ENCODE assay signal across 20 cellular contexts in genomic region chr2:65678779-65679394, GRCh38.
DNase-seq lines count a peak whose midpoint lies in the region; ATAC-seq and TF ChIP-seq lines count a peak whose summit lies in the region.
"Had no signal": no experiment of that assay in that cellular context is flagged by ENCODE, and none has a peak within 500 bp of the region (broad histone marks: within the 10 kb centered on the region; RNA-seq: fewer than 3 reads in every experiment).

No MANE protein-coding gene starts in this region.

- H3K9ac ChIP-seq in IMR-90 (ENCODE audit: low read depth, low read length) (no peak overlapping the region), adipocyte (ENCODE audit: low read length) (no peak overlapping the region)

- no peak for TF ChIP-seq POLR2A in IMR-90 (IDR thresholded peaks at IDR 0.05; ENCODE audit: low read depth, low read length)

- H3K9me3 Mint-ChIP-seq in glutamatergic neuron (ENCODE audit: unreplicated experiment) = no peaks in the 10 kb centered on the region

- no peak overlapping the region for H2AFZ ChIP-seq in IMR-90 (replicated peaks; ENCODE audit: low read length, poor library complexity)

- no peaks in the 10 kb centered on the region for H3K9me1 ChIP-seq in IMR-90 (ENCODE audit: insufficient read depth, low read length)

- H3K36me3 Mint-ChIP-seq in glutamatergic neuron (ENCODE audit: unreplicated experiment) = no peaks in the 10 kb centered on the region
- H3K36me3 Mint-ChIP-seq: CD14-positive monocyte had no signal

- no peak overlapping the region for H2BK5ac ChIP-seq in IMR-90 (ENCODE audit: low read depth, low read length, poor library complexity, severe bottlenecking)

- H3K4me3 ChIP-seq in A673 (ENCODE audit: low read depth, low read length, poor library complexity, severe bottlenecking) (no peak overlapping the region), IMR-90 (ENCODE audit: insufficient read depth, low read depth, low read length) (no peak overlapping the region), adipocyte (ENCODE audit: low read length) (no peak overlapping the region)

- intact Hi-C loops in A673 (cut with micrococcal nuclease; ENCODE audit: unreplicated experiment) (no loop called here), IMR-90 (cut with micrococcal nuclease) (no loop called here)

- no peak overlapping the region for H2AK9ac ChIP-seq in IMR-90 (replicated peaks; ENCODE audit: low read depth, low read length, poor library complexity)

- no peaks in the 10 kb centered on the region for H3K9me3 ChIP-seq in A673 (ENCODE audit: low read depth, low read length, poor library complexity, severe bottlenecking)
- peaks cover 10% of the 10 kb centered on the region for H3K9me3 ChIP-seq in IMR-90 (ENCODE audit: control insufficient read depth, insufficient read depth, low read length)
- H3K9me3 ChIP-seq in adipocyte (ENCODE audit: control insufficient read depth, low read length) = peaks cover 23% of the 10 kb centered on the region

- no peak overlapping the region for H4K5ac ChIP-seq in IMR-90 (ENCODE audit: low read depth, low read length)

- peaks cover 2% of the 10 kb centered on the region for H3K27me3 Mint-ChIP-seq in glutamatergic neuron (ENCODE audit: unreplicated experiment)

- WGBS in IMR-90 (ENCODE audit: extremely low coverage in 2 of 2, insufficient read length in 1 of 2), 2 experiments = no CpG with 5 or more reads among the region's 5 CpGs

- H3K4me3 Mint-ChIP-seq in glutamatergic neuron (ENCODE audit: unreplicated experiment) = no peak overlapping the region
- H3K4me3 Mint-ChIP-seq: B cell, CD14-positive monocyte had no signal

- peaks cover 14% of the 10 kb centered on the region for H3K4me1 ChIP-seq in A673 (ENCODE audit: insufficient read depth, low read length, poor library complexity, severe bottlenecking)
- H3K4me1 ChIP-seq in IMR-90 (ENCODE audit: control insufficient read depth, insufficient read depth, low read length) = no peaks in the 10 kb centered on the region
- H3K4me1 ChIP-seq in adipocyte (ENCODE audit: control insufficient read depth, insufficient read depth, low read length) = no peaks in the 10 kb centered on the region

- H3K23ac ChIP-seq in IMR-90 (ENCODE audit: low read depth, low read length) = no peak overlapping the region

- no peak overlapping the region for H3K18ac ChIP-seq in IMR-90 (ENCODE audit: low read depth, low read length)

- H4K8ac ChIP-seq in IMR-90 (ENCODE audit: low read depth in 2 of 2, low read length in 2 of 2) = no peak overlapping the region

- H3K4ac ChIP-seq in IMR-90 (ENCODE audit: low read depth, low read length) = no peak overlapping the region

- no peak overlapping the region for H2BK20ac ChIP-seq in IMR-90 (ENCODE audit: low read depth, low read length)

- no peaks in the 10 kb centered on the region for H3K4me1 Mint-ChIP-seq in glutamatergic neuron (ENCODE audit: low read depth, unreplicated experiment)
- H3K4me1 Mint-ChIP-seq: B cell, CD14-positive monocyte had no signal

- H3K56ac ChIP-seq in IMR-90 (ENCODE audit: extremely low read depth, insufficient read depth, low read length) = no peak overlapping the region

- H3K27ac ChIP-seq in A673 (ENCODE audit: low read depth, low read length, poor library complexity, severe bottlenecking) = peak overlapping the region; percentile 38
- no peak overlapping the region for H3K27ac ChIP-seq in IMR-90 (ENCODE audit: insufficient read depth, low read length)
- peak overlapping the region; percentile 43 for H3K27ac ChIP-seq in epithelial cell of prostate

- CTCF ChIA-PET in A673 (lab: Charles Lee) = no interaction called here
- CTCF ChIA-PET in IMR-90 (lab: Yijun Ruan, JAX) = interaction anchor here (1.2 kb wide), 1 partner anchor 11 kb away, joined by 3 read pairs; no protein-coding TSS in a partner anchor

- no peak overlapping the region for H2BK15ac ChIP-seq in IMR-90 (ENCODE audit: low read depth, low read length)

- no peaks in the 10 kb centered on the region for H4K20me1 ChIP-seq in IMR-90 (ENCODE audit: insufficient read depth, low read length)

- H3K27ac Mint-ChIP-seq in glutamatergic neuron (ENCODE audit: unreplicated experiment) = no peak overlapping the region
- H3K27ac Mint-ChIP-seq: B cell, CD14-positive monocyte had no signal

- H2BK120ac ChIP-seq in IMR-90 (ENCODE audit: low read depth, low read length) = no peak overlapping the region

- no peak for TF ChIP-seq RAD21 in IMR-90 (IDR thresholded peaks at IDR 0.05; ENCODE audit: low read length)

- BruUV-seq in A673 (replicated peaks; lab: Mats Ljungman, UMichigan) (no TSS peak), IMR-90 (replicated peaks; lab: Mats Ljungman, UMichigan) (no TSS peak)

- ATAC-seq in IMR-90 (ENCODE audit: low read depth) (no peak), GM21390 (IDR thresholded peaks at IDR 0.05; ENCODE audit: unreplicated experiment) (no peak)
- ATAC-seq: Right ventricle myocardium inferior had no signal

- H2AK5ac ChIP-seq in IMR-90 (ENCODE audit: low read depth, low read length) = no peak overlapping the region

- POLR2A ChIA-PET in A673 (lab: Charles Lee; ENCODE audit: low non-redundant PET) = no interaction called here
- POLR2A ChIA-PET in IMR-90 (lab: Charles Lee; ENCODE audit: unreplicated experiment) = no interaction called here

- no peak overlapping the region for H3K4me2 ChIP-seq in IMR-90 (ENCODE audit: low read depth, low read length)

- in situ Hi-C loops in IMR-90 (cut with MboI; ENCODE audit: low sequenced_read_pairs) = no loop called here

- TF ChIP-seq CTCF in A673 (conservative IDR thresholded peaks at IDR 0.05; ENCODE audit: low read depth, low read length) (no peak), IMR-90 (conservative IDR thresholded peaks at IDR 0.05; ENCODE audit: low read depth, low read length) (no peak), glutamatergic neuron (IDR thresholded peaks at IDR 0.05; ENCODE audit: partially characterized antibody, unreplicated experiment) (no peak)

- H3K27me3 ChIP-seq in A673 (replicated peaks; ENCODE audit: insufficient read depth, low read depth, low read length, poor library complexity) (no peaks in the 10 kb centered on the region), IMR-90 (ENCODE audit: control insufficient read depth, insufficient read depth, low read length) (peaks cover 27% of the 10 kb centered on the region), adipocyte (replicated peaks; ENCODE audit: control insufficient read depth, insufficient read depth, low read length) (no peaks in the 10 kb centered on the region)

- H3K36me3 ChIP-seq in A673 (ENCODE audit: insufficient read depth, low read length, poor library complexity, severe bottlenecking) = no peaks in the 10 kb centered on the region
- H3K36me3 ChIP-seq in IMR-90 (ENCODE audit: control insufficient read depth, insufficient read depth, low read length) = no peaks in the 10 kb centered on the region
- H3K36me3 ChIP-seq in adipocyte (ENCODE audit: control insufficient read depth, insufficient read depth, low read length, severe bottlenecking) = no peaks in the 10 kb centered on the region

- DNase-seq in A673 (ENCODE audit: low spot score) (no peak), IMR-90 (no peak), adipocyte (ENCODE audit: low read depth) (peak; percentile 28), epithelial cell of prostate (ENCODE audit: low read depth, low spot score) (no peak), glutamatergic neuron (no peak), GM19240 (ENCODE audit: insufficient read length, low spot score) (no peak), NCI-H2196 (lab: John Stamatoyannopoulos, UW; ENCODE audit: unreplicated experiment) (no peak)
- DNase-seq: 8988T, NCI-H1092, NCI-H1436, NCI-H187 treated with DMSO at 0.1 percent for 48 hours, NCI-H2107, NCI-H2227 treated with DMSO at 0.1 percent for 48 hours, NCI-H510A treated with DMSO at 0.1 percent for 48 hours, NCI-H748 treated with DMSO at 0.1 percent for 48 hours, SW 1271 had no signal

- no peak overlapping the region for H4K91ac ChIP-seq in IMR-90 (ENCODE audit: insufficient read depth, low read depth, low read length)

- no peak overlapping the region for H3K14ac ChIP-seq in IMR-90 (replicated peaks; ENCODE audit: low read depth, low read length)

- H3K79me1 ChIP-seq in IMR-90 (ENCODE audit: low read depth in 1 of 2, low read length in 2 of 2) = no peaks in the 10 kb centered on the region

- dilution Hi-C loops in IMR-90 (cut with HindIII; ENCODE audit: low sequenced_read_pairs, unreplicated experiment) = no loop called here

TF ChIP-seq in IMR-90, 13 proteins besides CTCF, POLR2A, EP300 and RAD21:
- 0 out of 2 replicates have a peak, but pooled peaks have one; percentile 11 for TF ChIP-seq CEBPB (IDR thresholded peaks at IDR 0.05; ENCODE audit: low read depth, low read length)
- TF ChIP-seq, protein P1, sequence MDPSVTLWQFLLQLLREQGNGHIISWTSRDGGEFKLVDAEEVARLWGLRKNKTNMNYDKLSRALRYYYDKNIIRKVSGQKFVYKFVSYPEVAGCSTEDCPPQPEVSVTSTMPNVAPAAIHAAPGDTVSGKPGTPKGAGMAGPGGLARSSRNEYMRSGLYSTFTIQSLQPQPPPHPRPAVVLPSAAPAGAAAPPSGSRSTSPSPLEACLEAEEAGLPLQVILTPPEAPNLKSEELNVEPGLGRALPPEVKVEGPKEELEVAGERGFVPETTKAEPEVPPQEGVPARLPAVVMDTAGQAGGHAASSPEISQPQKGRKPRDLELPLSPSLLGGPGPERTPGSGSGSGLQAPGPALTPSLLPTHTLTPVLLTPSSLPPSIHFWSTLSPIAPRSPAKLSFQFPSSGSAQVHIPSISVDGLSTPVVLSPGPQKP (IDR thresholded peaks at IDR 0.05; ENCODE audit: borderline replicate concordance, low read depth, low read length) = no peak
